Comparison of ENCODE assay signal across 16 cellular contexts in the genomic region with DNA sequence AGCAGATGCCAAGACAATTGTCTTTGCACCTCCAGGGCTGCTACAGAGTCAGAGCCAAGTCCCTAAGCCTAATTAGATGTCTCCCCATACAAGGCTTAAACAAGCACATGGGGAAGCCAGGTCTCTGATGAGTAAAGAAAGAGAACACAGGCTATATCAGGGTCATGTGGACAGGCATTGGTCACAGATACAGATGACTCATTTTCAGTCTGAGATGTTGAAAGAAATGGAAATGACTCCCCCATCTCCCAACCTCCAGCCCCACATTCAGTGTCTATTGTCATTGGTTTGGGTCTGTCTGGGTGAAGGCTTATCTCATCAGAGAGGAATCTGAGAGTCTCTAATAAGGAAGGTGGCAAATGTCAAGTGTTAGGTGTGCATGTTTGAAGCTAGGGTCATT.
DNase-seq lines count a peak whose midpoint lies in the region; ATAC-seq lines count a peak whose summit lies in the region.
"Had no signal": no experiment of that assay in that cellular context is flagged by ENCODE, and none has a peak within 500 bp of the region (broad histone marks: within the 10 kb centered on the region; RNA-seq: fewer than 3 reads in every experiment).

No MANE protein-coding gene starts in this region.

- H3K4me1 ChIP-seq in HUES48 (ENCODE audit: control insufficient read depth, insufficient read depth, low read length): peaks cover 7% of the 10 kb centered on the region; the same call in 1 of the 2 replicates
- H3K4me1 ChIP-seq: Peyer's patch, transverse colon had no signal

- H3K27ac ChIP-seq in HUES48 (ENCODE audit: low read depth, low read length): peak overlapping the region; percentile 53
- H3K27ac ChIP-seq: Peyer's patch, transverse colon had no signal

- H3K27ac Mint-ChIP-seq in effector memory CD8-positive, alpha-beta T cell: no peak overlapping the region
- H3K27ac Mint-ChIP-seq: activated CD4-positive, alpha-beta T cell treated with anti-CD3 and anti-CD28 coated beads, Interleukin-2, amount 10 ng/mL, durations not matched to agents 7 days and 5 days; T-helper 17 cell had no signal

- H3K4me1 Mint-ChIP-seq in effector memory CD8-positive, alpha-beta T cell (ENCODE audit: low read depth in 2 of 2): no peaks in the 10 kb centered on the region
- H3K4me1 Mint-ChIP-seq: activated CD4-positive, alpha-beta T cell treated with anti-CD3 and anti-CD28 coated beads, Interleukin-2, amount 10 ng/mL, durations not matched to agents 7 days and 5 days; T-helper 17 cell had no signal

- DNase-seq in DMS53 (lab: John Stamatoyannopoulos, UW): peak; percentile 69
- DNase-seq in astrocyte of the hippocampus (ENCODE audit: low read depth, low spot score): peak; percentile 55
- peak; percentile 82 for DNase-seq in islet precursor cell
- no peak for DNase-seq in effector memory CD8-positive, alpha-beta T cell
- no peak for DNase-seq in NAMALWA (ENCODE audit: low spot score)
- no peak for DNase-seq in NCI-H1092 treated with DMSO at 0.1 percent for 48 hours (lab: John Stamatoyannopoulos, UW)
- DNase-seq: activated CD4-positive, alpha-beta T cell treated with anti-CD3 and anti-CD28 coated beads, Interleukin-2, amount 10 ng/mL, durations not matched to agents 7 days and 5 days; amniotic stem cell; dermis blood vessel endothelial cell; MM.1S; NCI-H345; Peyer's patch; T-helper 17 cell; transverse colon had no signal

- H3K36me3 Mint-ChIP-seq in effector memory CD8-positive, alpha-beta T cell (ENCODE audit: insufficient read depth): peaks cover 3% of the 10 kb centered on the region

- H3K9me3 ChIP-seq in HUES48 (ENCODE audit: control insufficient read depth, insufficient read depth, low read length): no peaks in the 10 kb centered on the region
- H3K9me3 ChIP-seq: Peyer's patch, transverse colon had no signal

- no peaks in the 10 kb centered on the region for H3K27me3 ChIP-seq in HUES48 (ENCODE audit: control insufficient read depth, insufficient read depth, low read length)
- H3K27me3 ChIP-seq: Peyer's patch, transverse colon had no signal

- H3K36me3 ChIP-seq in HUES48 (ENCODE audit: control insufficient read depth, insufficient read depth, low read length): no peaks in the 10 kb centered on the region
- H3K36me3 ChIP-seq: Peyer's patch, transverse colon had no signal

- no peak overlapping the region for H3K4me3 Mint-ChIP-seq in effector memory CD8-positive, alpha-beta T cell
- H3K4me3 Mint-ChIP-seq: activated CD4-positive, alpha-beta T cell treated with anti-CD3 and anti-CD28 coated beads, Interleukin-2, amount 10 ng/mL, durations not matched to agents 7 days and 5 days; T-helper 17 cell had no signal

- H3K9me3 Mint-ChIP-seq in effector memory CD8-positive, alpha-beta T cell: peaks cover 10 to 16% of the 10 kb centered on the region in 2 donors
- H3K9me3 Mint-ChIP-seq: activated CD4-positive, alpha-beta T cell treated with anti-CD3 and anti-CD28 coated beads, Interleukin-2, amount 10 ng/mL, durations not matched to agents 7 days and 5 days had no signal

- H3K4me3 ChIP-seq in HUES48 (ENCODE audit: low read depth, low read length): no peak overlapping the region
- H3K4me3 ChIP-seq: Peyer's patch, transverse colon had no signal

- ATAC-seq in effector memory CD8-positive, alpha-beta T cell (replicated peaks): no peak
- ATAC-seq in HG02840 (IDR thresholded peaks at IDR 0.05; ENCODE audit: low FRiP score, unreplicated experiment): no peak
- ATAC-seq: T-helper 17 cell had no signal

- no peaks in the 10 kb centered on the region for H3K27me3 Mint-ChIP-seq in effector memory CD8-positive, alpha-beta T cell
- H3K27me3 Mint-ChIP-seq: activated CD4-positive, alpha-beta T cell treated with anti-CD3 and anti-CD28 coated beads, Interleukin-2, amount 10 ng/mL, durations not matched to agents 7 days and 5 days; T-helper 17 cell had no signal

- H3K9ac ChIP-seq in HUES48 (ENCODE audit: low read depth, low read length): no peak overlapping the region

Comparison
In these comparisons a context has a peak if more than half of its experiments do, and no peak if none do; other contexts are left out.
1. DNase-seq: peak in DMS53 (single experiment), astrocyte of the hippocampus (single experiment) and islet precursor cell (single experiment); none in effector memory CD8-positive, alpha-beta T cell (0 of 3), NAMALWA (single experiment) and NCI-H1092 treated with DMSO at 0.1 percent for 48 hours (single experiment).